ENCODE assay signal across 14 cellular contexts in the genomic region with DNA sequence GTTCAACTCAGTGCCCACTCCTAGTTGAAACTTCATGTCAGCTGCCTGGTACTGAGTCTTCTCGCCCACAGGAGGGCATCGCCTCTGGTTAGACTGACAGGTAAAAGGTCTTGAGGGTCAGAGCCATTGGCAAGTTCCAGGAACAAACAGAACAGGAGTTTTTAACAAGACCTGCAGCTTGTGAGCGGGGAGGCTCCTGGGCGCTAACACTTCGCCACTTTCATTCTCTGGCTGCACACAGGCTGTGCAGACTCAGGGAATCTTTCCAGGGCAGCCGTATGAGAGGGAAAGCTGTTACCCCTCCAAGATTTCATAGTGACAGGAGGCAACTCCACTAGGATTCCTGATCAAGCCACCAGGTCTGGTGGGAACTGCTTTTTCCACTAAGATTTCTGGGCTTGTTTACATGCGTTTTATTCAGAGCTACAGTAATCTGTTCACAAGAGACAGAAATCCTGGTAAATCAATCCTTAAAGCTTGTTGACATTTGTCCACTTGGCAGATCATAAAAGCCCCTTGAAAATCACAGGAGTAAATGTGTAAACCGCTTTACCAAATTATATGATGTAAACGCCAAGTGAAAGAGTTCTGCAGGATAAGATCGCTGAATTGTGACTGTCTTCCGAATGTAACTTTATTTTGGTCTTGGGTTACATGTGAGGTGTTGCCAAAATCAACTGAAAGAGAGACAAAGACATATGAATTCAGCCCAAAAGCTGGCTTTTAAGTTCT.
A peak's percentile ranks its signal among the peaks of the same experiment; 100 is the strongest.
DNase-seq lines count a peak whose midpoint lies in the region; ATAC-seq, FAIRE-seq and TF ChIP-seq lines count a peak whose summit lies in the region.
"Had no signal": no experiment of that assay in that cellular context is flagged by ENCODE, and none has a peak within 500 bp of the region (broad histone marks: within the 10 kb centered on the region; RNA-seq: fewer than 3 reads in every experiment).

No MANE protein-coding gene starts in this region.

- TF ChIP-seq EP300 in H1 (IDR thresholded peaks at IDR 0.05; ENCODE audit: borderline replicate concordance in 1 of 2, low read depth in 2 of 2, low read length in 2 of 2), result no peak

- CTCF ChIA-PET in H1 (lab: Charles Lee; ENCODE audit: partially characterized antibody), result interaction anchor here (0.6 to 1.8 kb wide), 6 partner anchors 9 to 244 kb away, joined by 3 to 4 read pairs (median 3); no protein-coding TSS in a partner anchor

- no peaks in the 10 kb centered on the region for H3K23me2 ChIP-seq in H1 (ENCODE audit: low read depth, low read length)

- H3K56ac ChIP-seq in H1 (replicated peaks; ENCODE audit: insufficient read length, low read depth, low read length), result no peak overlapping the region

- no peak overlapping the region for H3K9ac ChIP-seq in H1 (replicated peaks in 1 of 4; ENCODE audit: extremely low read depth in 1 of 4, low read depth in 3 of 4, low read length in 3 of 4)

- H3K27ac ChIP-seq in H1 (ENCODE audit: low read depth, low read length) (no peak overlapping the region), thyroid gland (peak overlapping the region in 2 of 3 donors; percentile 16 to 39)

- no peak overlapping the region for H3K18ac ChIP-seq in H1 (ENCODE audit: extremely low read depth, low read length)

- TF ChIP-seq CTCF in H1 (IDR thresholded peaks at IDR 0.05; ENCODE audit: control extremely low read depth in 1 of 3, insufficient read depth in 1 of 3, low read depth in 1 of 3, low read length in 3 of 3) (peak in 2 of 3 experiments; percentile 8 to 16; a peak in 2 of 4 replicates), mesothelial cell of epicardium (IDR thresholded peaks at IDR 0.05; ENCODE audit: unreplicated experiment) (no peak), thyroid gland (IDR thresholded peaks at IDR 0.05) (no peak)

- H3K4ac ChIP-seq in H1 (replicated peaks; ENCODE audit: insufficient read length, low read depth, low read length), result no peak overlapping the region

- TF ChIP-seq RAD21 in H1 (IDR thresholded peaks at IDR 0.05 in 1 of 2, conservative IDR thresholded peaks at IDR 0.05 in 1 of 2; ENCODE audit: low read depth in 2 of 2, low read length in 2 of 2), result peak; percentile 6 to 28; a peak in 1 of 4 replicates

- no peak overlapping the region for H3K14ac ChIP-seq in H1 (ENCODE audit: insufficient read length)

- H3K4me1 ChIP-seq in H1 (replicated peaks in 1 of 4; ENCODE audit: control insufficient read depth in 3 of 4, insufficient read depth in 4 of 4, low read length in 3 of 4), result peaks cover 0 to 5% (median 0%) of the 10 kb centered on the region in 4 experiments; a peak in 1 of 7 replicates
- peaks cover 14 to 23% of the 10 kb centered on the region in 2 donors for H3K4me1 ChIP-seq in thyroid gland

- no peak overlapping the region for H4K8ac ChIP-seq in H1 (ENCODE audit: extremely low read depth, insufficient read depth, low read length)

- H4K20me1 ChIP-seq in H1 (replicated peaks in 1 of 2; ENCODE audit: control insufficient read depth in 1 of 2, insufficient read depth in 2 of 2, low read length in 2 of 2), result no peaks in the 10 kb centered on the region

- intact Hi-C loops in thyroid gland (cut with DNase I), result no loop called here

- peaks cover 40% of the 10 kb centered on the region for H3K4me1 Mint-ChIP-seq in mesothelial cell of epicardium
- no peaks in the 10 kb centered on the region for H3K4me1 Mint-ChIP-seq in activated naive CD8-positive, alpha-beta T cell treated with anti-CD3 and anti-CD28 coated beads for 36 hours
- H3K4me1 Mint-ChIP-seq: activated T-helper 17 cell treated with anti-CD3 and anti-CD28 coated beads, Interleukin-2, amount 50 U/mL, for 72 hours had no signal

- H2BK5ac ChIP-seq in H1 (ENCODE audit: low read depth, low read length), result no peak overlapping the region

- H2BK120ac ChIP-seq in H1 (replicated peaks; ENCODE audit: low read depth, low read length), result no peak overlapping the region

- no peaks in the 10 kb centered on the region for H3K9me3 ChIP-seq in H1 (ENCODE audit: insufficient read depth in 2 of 2, low read depth in 1 of 2, low read length in 1 of 2)
- no peaks in the 10 kb centered on the region for H3K9me3 ChIP-seq in thyroid gland

- no peak overlapping the region for H3K23ac ChIP-seq in H1 (ENCODE audit: insufficient read length)

- POLR2A ChIA-PET in H1 (lab: Charles Lee; ENCODE audit: partially characterized antibody), result no interaction called here

- no peaks in the 10 kb centered on the region for H3K36me3 ChIP-seq in H1 (ENCODE audit: control insufficient read depth in 2 of 4, insufficient read depth in 4 of 4, low read length in 3 of 4)
- no peaks in the 10 kb centered on the region for H3K36me3 ChIP-seq in thyroid gland

- H3K4me3 ChIP-seq in H1 (ENCODE audit: extremely low read depth in 1 of 4, insufficient read depth in 2 of 4, low read depth in 3 of 4, low read length in 4 of 4) (no peak overlapping the region), thyroid gland (replicated peaks in 1 of 3) (no peak overlapping the region)

- TF ChIP-seq POLR2A in H1 (IDR thresholded peaks at IDR 0.05; ENCODE audit: control extremely low read depth in 1 of 2, low read depth in 2 of 2, low read length in 2 of 2), result no peak
- no peak for TF ChIP-seq POLR2A in thyroid gland (IDR thresholded peaks at IDR 0.05)

- 92% methylated on average over 11 of the region's 11 CpGs; no CpG with 5 or more reads in 1 of the 2 experiments for WGBS in H1 (ENCODE audit: extremely low coverage in 1 of 2, insufficient coverage in 1 of 2, insufficient read length in 1 of 2, insufficient replicate concordance in 2 of 2, low coverage in 1 of 2, low lambda C conversion rate in 2 of 2, missing lambda C conversion rate in 1 of 2), 2 experiments
- WGBS in thyroid gland, 2 donors, result 33 to 42% methylated on average over 11 of the region's 11 CpGs

- H2AFZ ChIP-seq in H1 (ENCODE audit: low read length), result no peak overlapping the region

- FAIRE-seq in H1 (lab: Jason Lieb, UNC) (no peak), HTR-8/SVneo (lab: Jason Lieb, UNC) (no peak)

- no peaks in the 10 kb centered on the region for H3K79me1 ChIP-seq in H1 (ENCODE audit: low read depth, low read length)

- no peak overlapping the region for H2BK15ac ChIP-seq in H1 (ENCODE audit: low read length)

- no peaks in the 10 kb centered on the region for H3K79me2 ChIP-seq in H1 (ENCODE audit: control insufficient read depth in 1 of 2, insufficient read depth in 2 of 2, low read length in 2 of 2)

- no peak overlapping the region for H2BK12ac ChIP-seq in H1 (ENCODE audit: low read depth, low read length)

- peaks cover 0 to 1% (median 0%) of the 10 kb centered on the region in 4 experiments; a peak in 1 of 7 replicates for H3K27me3 ChIP-seq in H1 (replicated peaks in 1 of 4; ENCODE audit: control insufficient read depth in 3 of 4, extremely low read depth in 1 of 4, insufficient read depth in 3 of 4, low read length in 3 of 4)
- H3K27me3 ChIP-seq in thyroid gland, result no peaks in the 10 kb centered on the region

- no peak overlapping the region for H2AK5ac ChIP-seq in H1 (ENCODE audit: low read depth, low read length)

- no peak overlapping the region for H4K5ac ChIP-seq in H1 (ENCODE audit: insufficient read length, low read depth, low read length)

- no peak overlapping the region for H4K91ac ChIP-seq in H1 (replicated peaks; ENCODE audit: insufficient read length, low read length)

- H3K27ac Mint-ChIP-seq in mesothelial cell of epicardium, result peak overlapping the region; percentile 52
- H3K27ac Mint-ChIP-seq in activated naive CD8-positive, alpha-beta T cell treated with anti-CD3 and anti-CD28 coated beads for 36 hours, result no peak overlapping the region
- H3K27ac Mint-ChIP-seq: activated CD8-positive, alpha-beta T cell treated with anti-CD3 and anti-CD28 coated beads, Interleukin-2, amount 10 ng/mL, durations not matched to agents 7 days and 5 days; activated T-helper 17 cell treated with anti-CD3 and anti-CD28 coated beads, Interleukin-2, amount 50 U/mL, for 72 hours had no signal

- H3K27me3 Mint-ChIP-seq in mesothelial cell of epicardium (ENCODE audit: low read depth), result no peaks in the 10 kb centered on the region
- no peaks in the 10 kb centered on the region for H3K27me3 Mint-ChIP-seq in activated naive CD8-positive, alpha-beta T cell treated with anti-CD3 and anti-CD28 coated beads for 36 hours
- H3K27me3 Mint-ChIP-seq: activated T-helper 17 cell treated with anti-CD3 and anti-CD28 coated beads, Interleukin-2, amount 50 U/mL, for 72 hours had no signal

- DNase-seq in NCI-H2227 (lab: John Stamatoyannopoulos, UW; ENCODE audit: unreplicated experiment), result peak; percentile 7
- DNase-seq in NCI-H2227 treated with DMSO at 0.1 percent for 48 hours (lab: John Stamatoyannopoulos, UW), result no peak
- DNase-seq in H1 (ENCODE audit: low read depth in 1 of 2, low spot score in 2 of 2), result no peak
- no peak for DNase-seq in mesothelial cell of epicardium (ENCODE audit: low spot score in 2 of 2, unreplicated experiment in 2 of 2)
- peak; percentile 41 to 50 for DNase-seq in thyroid gland
- DNase-seq in HTR-8/SVneo (ENCODE audit: insufficient read length, low spot score), result no peak
- DNase-seq in activated naive CD8-positive, alpha-beta T cell treated with anti-CD3 and anti-CD28 coated beads for 36 hours, result no peak
- DNase-seq: activated CD8-positive, alpha-beta T cell treated with anti-CD3 and anti-CD28 coated beads, Interleukin-2, amount 10 ng/mL, durations not matched to agents 7 days and 5 days; Kasumi-1; mammary epithelial cell; NCI-H1694 treated with DMSO at 0.1 percent for 48 hours; NCI-H526 had no signal

- no peaks in the 10 kb centered on the region for H3K9me3 Mint-ChIP-seq in mesothelial cell of epicardium
- H3K9me3 Mint-ChIP-seq in activated naive CD8-positive, alpha-beta T cell treated with anti-CD3 and anti-CD28 coated beads for 36 hours, result no peaks in the 10 kb centered on the region
- H3K9me3 Mint-ChIP-seq: activated T-helper 17 cell treated with anti-CD3 and anti-CD28 coated beads, Interleukin-2, amount 50 U/mL, for 72 hours had no signal

- H3K36me3 Mint-ChIP-seq in mesothelial cell of epicardium, result no peaks in the 10 kb centered on the region
- no peaks in the 10 kb centered on the region for H3K36me3 Mint-ChIP-seq in activated naive CD8-positive, alpha-beta T cell treated with anti-CD3 and anti-CD28 coated beads for 36 hours

- ATAC-seq in HG03439 (IDR thresholded peaks at IDR 0.05; ENCODE audit: unreplicated experiment), result no peak
- ATAC-seq: activated CD8-positive, alpha-beta T cell treated with anti-CD3 and anti-CD28 coated beads, Interleukin-2, amount 10 ng/mL, durations not matched to agents 7 days and 5 days; activated T-helper 17 cell treated with anti-CD3 and anti-CD28 coated beads, Interleukin-2, amount 50 U/mL, for 72 hours had no signal

- H2BK20ac ChIP-seq in H1 (ENCODE audit: low read length), result no peak overlapping the region

- H3K4me3 Mint-ChIP-seq in mesothelial cell of epicardium, result no peak overlapping the region
- H3K4me3 Mint-ChIP-seq in activated naive CD8-positive, alpha-beta T cell treated with anti-CD3 and anti-CD28 coated beads for 36 hours, result no peak overlapping the region
- H3K4me3 Mint-ChIP-seq: activated CD8-positive, alpha-beta T cell treated with anti-CD3 and anti-CD28 coated beads, Interleukin-2, amount 10 ng/mL, durations not matched to agents 7 days and 5 days; activated T-helper 17 cell treated with anti-CD3 and anti-CD28 coated beads, Interleukin-2, amount 50 U/mL, for 72 hours had no signal

- no peak overlapping the region for H3K4me2 ChIP-seq in H1 (ENCODE audit: insufficient read depth in 1 of 2, low read depth in 2 of 2, low read length in 2 of 2)

Comparison
In these comparisons a context has a peak if more than half of its experiments do, and no peak if none do; other contexts are left out.
1. DNase-seq: peak in NCI-H2227 (single experiment) and thyroid gland (2 of 2); none in NCI-H2227 treated with DMSO at 0.1 percent for 48 hours (single experiment), H1 (0 of 2), mesothelial cell of epicardium (0 of 2), HTR-8/SVneo (single experiment) and activated naive CD8-positive, alpha-beta T cell treated with anti-CD3 and anti-CD28 coated beads for 36 hours (single experiment).
2. CTCF ChIP-seq: peak in H1 (2 of 3); none in mesothelial cell of epicardium (single experiment) and thyroid gland (0 of 6).